In the genomic region with DNA sequence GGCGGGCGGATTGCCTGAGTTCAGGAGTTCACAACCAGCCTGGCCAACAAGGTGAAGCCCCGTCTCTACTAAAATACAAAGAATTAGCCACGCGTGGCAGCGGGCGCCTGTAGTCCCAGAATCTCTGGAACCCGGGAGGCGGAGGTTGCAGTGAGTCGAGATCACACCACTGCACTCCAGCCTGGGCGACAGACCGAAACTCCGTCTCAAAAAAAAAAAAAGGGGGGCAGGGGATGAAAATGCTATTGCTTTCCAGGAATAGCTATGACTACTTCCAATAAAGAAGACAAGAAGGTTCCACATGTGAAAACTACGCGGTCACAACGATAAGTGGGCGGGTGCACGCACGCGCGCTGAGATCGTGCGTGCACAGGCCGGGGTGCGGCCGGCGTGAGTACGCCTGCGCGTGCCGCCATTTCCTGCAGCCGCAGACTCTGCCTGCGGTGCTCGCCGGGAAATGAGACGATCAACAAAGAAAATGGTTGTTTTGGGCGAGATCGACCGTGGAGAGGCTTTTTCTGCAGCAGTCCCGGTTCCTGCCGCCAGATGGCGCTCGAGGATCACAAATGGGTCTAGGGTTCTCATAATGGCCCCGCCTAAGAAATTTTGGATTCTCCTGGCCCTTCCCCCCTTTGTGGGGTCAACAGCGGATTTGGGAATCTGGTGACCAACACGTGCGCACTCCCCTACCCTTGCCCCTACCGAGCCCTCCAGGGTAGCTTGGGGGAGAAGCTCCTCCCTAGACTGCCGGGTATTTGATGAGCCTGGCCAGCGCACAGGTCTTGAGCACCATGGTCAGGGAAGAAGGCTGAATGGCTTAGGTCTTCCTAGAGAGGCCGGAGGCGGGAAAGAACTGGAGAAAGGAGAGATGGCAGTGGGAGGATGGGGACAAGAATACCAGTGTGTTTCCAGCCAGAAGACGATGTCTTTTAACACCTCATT, we compare ENCODE assay signal across 8 cellular contexts. TPM values are rescaled to one million over a fixed set of nuclear protein-coding genes. Genes with fewer than 3 reads are reported as not detected.
DNase-seq lines count a peak whose midpoint lies in the region; ATAC-seq and TF ChIP-seq lines count a peak whose summit lies in the region.

No MANE protein-coding gene starts in this region.

- H3K27ac Mint-ChIP-seq in activated T-cell treated with anti-CD3 and anti-CD28 coated beads, Interleukin-2, amount 50 U/mL, for 24 hours, result peak overlapping the region; percentile 94

- no peaks in the 10 kb centered on the region for H3K9me2 ChIP-seq in PC-3 (replicated peaks; ENCODE audit: low read length)

- ATAC-seq in GM21576 (IDR thresholded peaks at IDR 0.05; ENCODE audit: unreplicated experiment) (peak; percentile 82), PC-3 (peak; percentile 35; the same call in 1 of the 2 replicates), esophagus mucosa (peak; percentile 83)

- no peaks in the 10 kb centered on the region for H3F3A ChIP-seq in PC-3 (ENCODE audit: low read length, unreplicated experiment)

- BruUV-seq in PC-3 (replicated peaks; lab: Mats Ljungman, UMichigan), result no TSS peak

- H3K9me3 ChIP-seq in PC-3 (ENCODE audit: low read length) (no peaks in the 10 kb centered on the region), muscle layer of colon (ENCODE audit: low read length) (no peaks in the 10 kb centered on the region)

- no peaks in the 10 kb centered on the region for H3K36me3 Mint-ChIP-seq in activated T-cell treated with anti-CD3 and anti-CD28 coated beads, Interleukin-2, amount 50 U/mL, for 24 hours (ENCODE audit: low read depth)

- peak; percentile 76 for TF ChIP-seq CTCF in PC-3 (conservative IDR thresholded peaks at IDR 0.05; ENCODE audit: low read depth, low read length)

- POLR2A ChIA-PET in PC-3 (lab: Charles Lee; ENCODE audit: unreplicated experiment), result no interaction called here

- peaks cover 15% of the 10 kb centered on the region for H3K27me3 Mint-ChIP-seq in activated T-cell treated with anti-CD3 and anti-CD28 coated beads, Interleukin-2, amount 50 U/mL, for 24 hours

- H3K9ac ChIP-seq in PC-3 (ENCODE audit: low read length) (no peak overlapping the region), muscle layer of colon (ENCODE audit: low read length) (no peak overlapping the region)

- CTCF ChIA-PET in PC-3 (lab: Charles Lee), result no interaction called here

- H3K4me1 ChIP-seq in PC-3 (ENCODE audit: insufficient read depth, low read length), result no peaks in the 10 kb centered on the region
- no peaks in the 10 kb centered on the region for H3K4me1 ChIP-seq in muscle layer of colon (ENCODE audit: insufficient read depth, low read length)

- no peak overlapping the region for H3K4me3 ChIP-seq in Jurkat, Clone E6-1 (ENCODE audit: low read length)
- H3K4me3 ChIP-seq in PC-3 (ENCODE audit: low read length) (no peak overlapping the region), muscle layer of colon (ENCODE audit: low read depth in 1 of 2, low read length in 2 of 2) (peak overlapping the region; percentile 23 to 48)

- intact Hi-C loops in PC-3 (cut with micrococcal nuclease), result no loop called here

- no peaks in the 10 kb centered on the region for H4K20me1 ChIP-seq in PC-3 (ENCODE audit: low read length)

- H3K79me2 ChIP-seq in PC-3 (ENCODE audit: low read length), result no peaks in the 10 kb centered on the region

- H2AFZ ChIP-seq in PC-3 (ENCODE audit: low read length), result peak overlapping the region; percentile 43; the same call in 1 of the 2 replicates

- peak overlapping the region; percentile 69 for H3K4me3 Mint-ChIP-seq in activated T-cell treated with anti-CD3 and anti-CD28 coated beads, Interleukin-2, amount 50 U/mL, for 24 hours

- H3K27ac ChIP-seq in PC-3 (ENCODE audit: low read length) (no peak overlapping the region), muscle layer of colon (ENCODE audit: low read depth, low read length) (peak overlapping the region; percentile 52)

- H3K4me1 Mint-ChIP-seq in activated T-cell treated with anti-CD3 and anti-CD28 coated beads, Interleukin-2, amount 50 U/mL, for 24 hours (ENCODE audit: low read depth), result peaks cover 14% of the 10 kb centered on the region

- H3K9me3 Mint-ChIP-seq in activated T-cell treated with anti-CD3 and anti-CD28 coated beads, Interleukin-2, amount 50 U/mL, for 24 hours, result no peaks in the 10 kb centered on the region

- H3K36me3 ChIP-seq in PC-3 (ENCODE audit: low read depth, low read length) (peaks cover 13% of the 10 kb centered on the region; the same call in 1 of the 2 replicates), muscle layer of colon (ENCODE audit: insufficient read depth, low read length) (no peaks in the 10 kb centered on the region)

- peak; percentile 49 for DNase-seq in DMS114 treated with DMSO at 0.1 percent for 48 hours (lab: John Stamatoyannopoulos, UW; ENCODE audit: unreplicated experiment)
- DNase-seq in Jurkat, Clone E6-1 (ENCODE audit: low read depth, low spot score), result peak; percentile 81
- DNase-seq in PC-3, result peak; percentile 64
- peak; percentile 97 for DNase-seq in activated T-cell treated with anti-CD3 and anti-CD28 coated beads, Interleukin-2, amount 50 U/mL, for 24 hours
- DNase-seq in stimulated activated CD8-positive, alpha-beta memory T cell treated with anti-CD3 and anti-CD28 coated beads, Interleukin-7, amount 100 ng/mL, for 24 hours (ENCODE audit: low read depth), result peak; percentile 82

- H3K27me3 ChIP-seq in PC-3 (ENCODE audit: low read length), result no peaks in the 10 kb centered on the region
- peaks cover 0 to 5% of the 10 kb centered on the region in 2 donors for H3K27me3 ChIP-seq in muscle layer of colon (ENCODE audit: control insufficient read depth in 1 of 2, insufficient read depth in 2 of 2, low read length in 2 of 2)

- H3K4me2 ChIP-seq in PC-3 (ENCODE audit: low read length), result no peak overlapping the region

RNA-seq across cellular contexts. Expression of a gene that starts 35.1 kb away (rescaled TPM):
- polyA plus RNA-seq in Jurkat, Clone E6-1 (2012; ENCODE audit: insufficient read depth, insufficient read length), result not detected
- not detected in 2 replicates for total RNA-seq in PC-3 (2014; rRNA removed)
- total RNA-seq in esophagus mucosa, result not detected

Comparison
In these comparisons a context has a peak if more than half of its experiments do, and no peak if none do; other contexts are left out.
1. H3K4me3 ChIP-seq: peak in muscle layer of colon (2 of 2); none in Jurkat, Clone E6-1 (single experiment) and PC-3 (single experiment).
2. Peak in every context shown above with its lines, with median percentiles within 50 percentile points of each other: DNase-seq and ATAC-seq.